ENCODE assay signal across 9 cellular contexts in the genomic region with DNA sequence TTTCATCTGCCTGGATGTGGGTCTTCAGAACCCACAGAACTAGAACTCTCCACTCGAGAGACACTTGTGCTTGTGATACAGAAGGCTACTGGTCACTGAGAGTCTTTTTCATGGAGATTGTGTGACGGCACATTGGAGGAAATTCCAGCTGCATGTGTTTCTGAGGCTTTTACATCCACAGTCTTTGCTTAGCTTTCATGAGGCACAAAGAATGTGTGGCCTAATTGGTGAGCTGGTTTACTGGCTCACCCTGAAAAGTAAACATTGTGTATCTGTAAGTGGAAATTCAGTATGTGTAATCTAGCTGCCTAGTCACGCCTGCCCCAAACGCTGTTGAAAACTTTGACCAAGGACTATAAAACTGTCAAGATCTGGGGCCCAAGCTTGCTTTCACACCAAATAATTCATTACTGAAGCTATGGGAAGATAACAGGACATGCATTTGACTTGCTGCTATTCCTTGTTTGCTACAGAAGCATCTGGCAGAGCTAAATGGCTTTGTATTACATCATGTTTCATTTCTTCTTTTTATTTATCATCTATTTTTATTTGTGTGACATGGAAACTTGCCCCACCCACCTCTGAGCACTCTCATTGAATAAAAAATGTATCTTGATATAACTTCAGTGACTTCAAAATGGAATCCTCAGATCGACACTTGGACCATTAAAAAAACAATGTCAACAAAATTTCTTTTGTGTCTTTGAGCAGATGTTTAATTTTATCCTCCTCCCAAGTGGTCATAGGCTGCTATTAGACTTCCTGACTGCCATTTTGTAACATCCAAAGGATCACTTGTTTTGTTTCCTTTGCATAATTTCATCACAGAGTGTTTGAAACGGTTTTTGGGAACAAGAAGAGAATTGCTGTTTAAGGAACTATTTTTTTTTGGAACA.
DNase-seq lines count a peak whose midpoint lies in the region; ATAC-seq and TF ChIP-seq lines count a peak whose summit lies in the region.
"Had no signal": no experiment of that assay in that cellular context is flagged by ENCODE, and none has a peak within 500 bp of the region (broad histone marks: within the 10 kb centered on the region; RNA-seq: fewer than 3 reads in every experiment).

No MANE protein-coding gene starts in this region.

- H3K9me3 ChIP-seq in mucosa of rectum (ENCODE audit: control insufficient read depth in 2 of 2, low read length in 2 of 2), result no peaks in the 10 kb centered on the region

- H3K27me3 ChIP-seq in mucosa of rectum (ENCODE audit: control insufficient read depth in 2 of 2, insufficient read depth in 2 of 2, low read length in 2 of 2), result no peaks in the 10 kb centered on the region
- H3K27me3 ChIP-seq: neural progenitor cell had no signal

- no peaks in the 10 kb centered on the region for H3K36me3 ChIP-seq in mucosa of rectum (ENCODE audit: control insufficient read depth in 2 of 2, insufficient read depth in 2 of 2, low read length in 2 of 2)
- H3K36me3 ChIP-seq: neural progenitor cell had no signal

- H3K27ac Mint-ChIP-seq in activated CD4-positive, alpha-beta memory T cell treated with anti-CD3 and anti-CD28 coated beads for 36 hours, result no peak overlapping the region
- H3K27ac Mint-ChIP-seq: neural progenitor cell had no signal

- CTCF ChIA-PET in activated CD4-positive, alpha-beta memory T cell treated with anti-CD3 and anti-CD28 coated beads for 36 hours (lab: Charles Lee), result no interaction called here

- H3K4me1 ChIP-seq in mucosa of rectum (ENCODE audit: control insufficient read depth in 2 of 2, insufficient read depth in 2 of 2, low read length in 2 of 2), result peaks cover 0 to 25% of the 10 kb centered on the region in 2 donors

- H3K9me3 Mint-ChIP-seq in activated CD4-positive, alpha-beta memory T cell treated with anti-CD3 and anti-CD28 coated beads for 36 hours, result no peaks in the 10 kb centered on the region

- DNase-seq in DMS153 (lab: John Stamatoyannopoulos, UW) (peak; percentile 88), NCI-H2029 (lab: John Stamatoyannopoulos, UW) (peak; percentile 61), cardiac fibroblast (ENCODE audit: low read depth in 2 of 2) (peak; percentile 84 to 95), cerebellum (ENCODE audit: low spot score) (no peak)
- DNase-seq in activated CD4-positive, alpha-beta memory T cell treated with anti-CD3 and anti-CD28 coated beads for 36 hours, result no peak

- H3K9ac ChIP-seq in mucosa of rectum (ENCODE audit: low read depth in 1 of 2, low read length in 2 of 2), result no peak overlapping the region
- H3K9ac ChIP-seq: neural progenitor cell had no signal

- H3K27me3 Mint-ChIP-seq in activated CD4-positive, alpha-beta memory T cell treated with anti-CD3 and anti-CD28 coated beads for 36 hours, result peaks cover 2% of the 10 kb centered on the region

- H3K4me3 Mint-ChIP-seq in activated CD4-positive, alpha-beta memory T cell treated with anti-CD3 and anti-CD28 coated beads for 36 hours, result no peak overlapping the region
- H3K4me3 Mint-ChIP-seq: neural progenitor cell had no signal

- no peaks in the 10 kb centered on the region for H3K36me3 Mint-ChIP-seq in activated CD4-positive, alpha-beta memory T cell treated with anti-CD3 and anti-CD28 coated beads for 36 hours
- H3K36me3 Mint-ChIP-seq: neural progenitor cell had no signal

- H3K4me3 ChIP-seq in cardiac fibroblast (replicated peaks in 1 of 2; ENCODE audit: low read depth in 2 of 2, low read length in 2 of 2) (no peak overlapping the region), mucosa of rectum (ENCODE audit: low read length in 2 of 2) (no peak overlapping the region)
- H3K4me3 ChIP-seq: neural progenitor cell had no signal

- H3K4me1 Mint-ChIP-seq in activated CD4-positive, alpha-beta memory T cell treated with anti-CD3 and anti-CD28 coated beads for 36 hours (ENCODE audit: low read depth), result no peaks in the 10 kb centered on the region

- intact Hi-C loops in activated CD4-positive, alpha-beta memory T cell treated with anti-CD3 and anti-CD28 coated beads for 36 hours (cut with micrococcal nuclease), result no loop called here

- H3K27ac ChIP-seq in mucosa of rectum (ENCODE audit: low read depth in 2 of 2, low read length in 2 of 2), result peak overlapping the region; percentile 6 to 41
- H3K27ac ChIP-seq: neural progenitor cell had no signal

- POLR2A ChIA-PET in activated CD4-positive, alpha-beta memory T cell treated with anti-CD3 and anti-CD28 coated beads for 36 hours (lab: Charles Lee), result no interaction called here

- no peak for TF ChIP-seq CTCF in cardiac fibroblast (IDR thresholded peaks at IDR 0.05; ENCODE audit: low read depth, low read length)

- ATAC-seq in GM19463 (IDR thresholded peaks at IDR 0.05; ENCODE audit: unreplicated experiment) (no peak), GM18868 (IDR thresholded peaks at IDR 0.05; ENCODE audit: unreplicated experiment) (no peak)

Comparison
In these comparisons a context has a peak if more than half of its experiments do, and no peak if none do; other contexts are left out.
1. DNase-seq: peak in DMS153 (single experiment), NCI-H2029 (single experiment) and cardiac fibroblast (2 of 2); none in cerebellum (single experiment) and activated CD4-positive, alpha-beta memory T cell treated with anti-CD3 and anti-CD28 coated beads for 36 hours (single experiment).